28 cellular contexts compared by ENCODE assay signal in the genomic region with DNA sequence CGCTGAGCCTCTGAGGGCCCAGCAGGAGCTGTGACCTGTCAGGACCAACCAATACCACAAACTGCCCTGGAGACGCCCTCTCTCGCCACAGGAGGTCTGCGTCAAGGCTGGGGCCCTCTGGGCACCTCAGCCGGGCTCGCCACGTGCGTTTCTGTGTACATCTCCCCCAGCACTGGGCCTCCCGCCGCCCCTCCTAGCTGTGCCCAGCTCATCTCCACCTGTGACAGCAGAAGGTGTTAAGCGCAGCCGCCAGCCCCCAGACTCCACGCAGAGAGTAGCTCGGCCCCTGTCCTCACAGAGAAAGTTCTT.
"Had no signal": no experiment of that assay in that cellular context is flagged by ENCODE, and none has a peak within 500 bp of the region (broad histone marks: within the 10 kb centered on the region; RNA-seq: fewer than 3 reads in every experiment).

No MANE protein-coding gene starts in this region.

- H3K4me3 ChIP-seq: adrenal gland, body of pancreas, colonic mucosa, esophagus squamous epithelium, heart right ventricle, lower lobe of right lung, ovary, tibial nerve had no signal

- H3K4me1 ChIP-seq: adrenal gland, body of pancreas, colonic mucosa, esophagus squamous epithelium, heart right ventricle, lower lobe of right lung, tibial nerve had no signal

- H3K27ac Mint-ChIP-seq: activated B cell treated with CpG ODN at 0.5 μM for 24 hours; activated CD8-positive, alpha-beta T cell treated with anti-CD3 and anti-CD28 coated beads for 36 hours; activated naive CD8-positive, alpha-beta T cell treated with anti-CD3 and anti-CD28 coated beads for 36 hours; activated T-helper 17 cell treated with anti-CD3 and anti-CD28 coated beads, Interleukin-2, amount 50 U/mL, for 72 hours; natural killer cell treated with Interleukin-12 subunit alpha and Interleukin-12 subunit beta and Interleukin-15 and Interleukin-18, amount 100 ng/mL, for 72 hours; T-cell had no signal

- ATAC-seq: activated CD8-positive, alpha-beta T cell treated with anti-CD3 and anti-CD28 coated beads for 36 hours; activated T-cell treated with anti-CD3 and anti-CD28 coated beads, Interleukin-2, amount 50 U/mL, for 4 hours; activated T-helper 17 cell treated with anti-CD3 and anti-CD28 coated beads, Interleukin-2, amount 50 U/mL, for 72 hours; body of pancreas; left lobe of liver; natural killer cell treated with Interleukin-12 subunit alpha and Interleukin-12 subunit beta and Interleukin-15 and Interleukin-18, amount 100 ng/mL, for 72 hours; T-cell had no signal

- H3K9me3 Mint-ChIP-seq: activated B cell treated with CpG ODN at 0.5 μM for 24 hours; activated CD8-positive, alpha-beta T cell treated with anti-CD3 and anti-CD28 coated beads for 36 hours; activated naive CD8-positive, alpha-beta T cell treated with anti-CD3 and anti-CD28 coated beads for 36 hours; activated T-cell treated with anti-CD3 and anti-CD28 coated beads, Interleukin-2, amount 50 U/mL, for 4 hours; activated T-helper 17 cell treated with anti-CD3 and anti-CD28 coated beads, Interleukin-2, amount 50 U/mL, for 72 hours; natural killer cell treated with Interleukin-12 subunit alpha and Interleukin-12 subunit beta and Interleukin-15 and Interleukin-18, amount 100 ng/mL, for 72 hours had no signal

- DNase-seq: activated B cell treated with CpG ODN at 0.5 μM for 24 hours; activated CD4-positive, alpha-beta T cell treated with anti-CD3 and anti-CD28 coated beads, Interleukin-2, amount 50 U/mL, for 1 hour; activated CD8-positive, alpha-beta T cell treated with anti-CD3 and anti-CD28 coated beads for 36 hours; activated naive CD4-positive, alpha-beta T cell; activated naive CD8-positive, alpha-beta T cell treated with anti-CD3 and anti-CD28 coated beads for 36 hours; activated T-cell treated with anti-CD3 and anti-CD28 coated beads, Interleukin-2, amount 50 U/mL, for 4 hours; adrenal gland; aorta; body of pancreas; colonic mucosa; effector CD8-positive, alpha-beta T cell; esophagus squamous epithelium; foreskin melanocyte; heart right ventricle; kidney glomerular epithelial cell; lower lobe of right lung; mesendoderm; ovary; stimulated activated CD4-positive, alpha-beta T cell treated with anti-CD3 and anti-CD28 coated beads, Interleukin-15, amount 100 ng/mL, for 24 hours; stimulated activated naive CD4-positive, alpha-beta T cell treated with Interleukin-2 at 50 U/mL for 16 hours; T-cell had no signal

- H3K27ac ChIP-seq: adrenal gland, body of pancreas, colonic mucosa, epithelial cell of prostate, esophagus squamous epithelium, heart right ventricle, lower lobe of right lung, neutrophil, ovary, tibial nerve had no signal

- H3K27me3 Mint-ChIP-seq: activated B cell treated with CpG ODN at 0.5 μM for 24 hours; activated CD8-positive, alpha-beta T cell treated with anti-CD3 and anti-CD28 coated beads for 36 hours; activated naive CD8-positive, alpha-beta T cell treated with anti-CD3 and anti-CD28 coated beads for 36 hours; activated T-helper 17 cell treated with anti-CD3 and anti-CD28 coated beads, Interleukin-2, amount 50 U/mL, for 72 hours; natural killer cell treated with Interleukin-12 subunit alpha and Interleukin-12 subunit beta and Interleukin-15 and Interleukin-18, amount 100 ng/mL, for 72 hours; progenitor cell of endocrine pancreas; T-cell had no signal

- H3K36me3 ChIP-seq: ovary had no signal

- H3K4me1 Mint-ChIP-seq: activated B cell treated with CpG ODN at 0.5 μM for 24 hours; activated naive CD8-positive, alpha-beta T cell treated with anti-CD3 and anti-CD28 coated beads for 36 hours; activated T-helper 17 cell treated with anti-CD3 and anti-CD28 coated beads, Interleukin-2, amount 50 U/mL, for 72 hours; T-cell had no signal

- H3K4me3 Mint-ChIP-seq: activated B cell treated with CpG ODN at 0.5 μM for 24 hours; activated CD8-positive, alpha-beta T cell treated with anti-CD3 and anti-CD28 coated beads for 36 hours; activated naive CD8-positive, alpha-beta T cell treated with anti-CD3 and anti-CD28 coated beads for 36 hours; activated T-cell treated with anti-CD3 and anti-CD28 coated beads, Interleukin-2, amount 50 U/mL, for 4 hours; activated T-helper 17 cell treated with anti-CD3 and anti-CD28 coated beads, Interleukin-2, amount 50 U/mL, for 72 hours; natural killer cell treated with Interleukin-12 subunit alpha and Interleukin-12 subunit beta and Interleukin-15 and Interleukin-18, amount 100 ng/mL, for 72 hours; T-cell had no signal

- H3K9me3 ChIP-seq: adrenal gland, body of pancreas, colonic mucosa, esophagus squamous epithelium, heart right ventricle, lower lobe of right lung, neutrophil, ovary, tibial nerve had no signal
